23 cellular contexts compared by ENCODE assay signal in the genomic region with DNA sequence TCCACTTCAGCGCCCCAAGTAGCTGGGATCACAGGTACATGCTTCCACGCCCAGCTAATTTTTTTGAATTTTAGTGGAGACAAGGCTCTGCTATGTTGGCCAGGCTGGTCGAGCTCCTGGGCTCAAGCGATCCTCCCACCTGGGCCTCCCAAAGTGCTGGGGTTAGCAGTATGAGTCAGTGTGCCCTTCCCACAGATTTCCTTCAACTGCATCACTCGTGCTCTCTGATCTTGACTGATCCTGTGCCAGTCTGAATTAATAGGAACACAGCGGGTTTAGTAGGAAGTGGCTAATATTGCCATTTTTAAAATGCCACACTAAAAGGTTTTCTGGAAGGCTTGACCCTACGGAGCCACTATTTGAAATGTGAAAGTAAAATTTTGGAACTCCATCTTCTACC. TPM values are rescaled to one million over a fixed set of nuclear protein-coding genes. Genes with fewer than 3 reads are reported as not detected.
DNase-seq lines count a peak whose midpoint lies in the region; ATAC-seq lines count a peak whose summit lies in the region.
"Had no signal": no experiment of that assay in that cellular context is flagged by ENCODE, and none has a peak within 500 bp of the region (broad histone marks: within the 10 kb centered on the region; RNA-seq: fewer than 3 reads in every experiment).

No MANE protein-coding gene starts in this region.

- H3K4me1 ChIP-seq in Karpas-422 (ENCODE audit: low read length), result peaks cover 7% of the 10 kb centered on the region

- peaks cover 0 to 3% (median 0%) of the 10 kb centered on the region in 4 donors for H3K4me1 Mint-ChIP-seq in naive thymus-derived CD8-positive, alpha-beta T cell

- POLR2A ChIA-PET in naive thymus-derived CD8-positive, alpha-beta T cell (lab: Charles Lee), result no interaction called here

- no peaks in the 10 kb centered on the region; the same call in 1 of the 2 replicates for H3K9me3 ChIP-seq in Karpas-422 (ENCODE audit: low read length)
- H3K9me3 ChIP-seq in iPS-18c (ENCODE audit: control insufficient read depth, insufficient read depth, low read length), result peaks cover 12% of the 10 kb centered on the region

- no peak overlapping the region for H3K4me3 Mint-ChIP-seq in naive thymus-derived CD8-positive, alpha-beta T cell
- H3K4me3 Mint-ChIP-seq: CD8-positive, alpha-beta memory T cell had no signal

- H2AFZ ChIP-seq in Karpas-422 (ENCODE audit: low read length), result no peak overlapping the region

- H3K27ac Mint-ChIP-seq in naive thymus-derived CD8-positive, alpha-beta T cell, result no peak overlapping the region
- H3K27ac Mint-ChIP-seq: CD8-positive, alpha-beta memory T cell had no signal

- H3K79me2 ChIP-seq in Karpas-422 (ENCODE audit: low read length), result no peaks in the 10 kb centered on the region

- no peaks in the 10 kb centered on the region for H4K20me1 ChIP-seq in Karpas-422 (ENCODE audit: insufficient read depth, low read depth, low read length)

- H3K36me3 ChIP-seq in Karpas-422 (ENCODE audit: insufficient read depth, low read length), result no peaks in the 10 kb centered on the region

- DNase-seq in COLO829 (ENCODE audit: low spot score) (peak; percentile 15), Karpas-422 (no peak), RPMI7951 (ENCODE audit: low read depth) (peak; percentile 75), NCI-H146 treated with DMSO at 0.1 percent for 48 hours (lab: John Stamatoyannopoulos, UW; ENCODE audit: unreplicated experiment) (no peak)
- no peak for DNase-seq in naive thymus-derived CD8-positive, alpha-beta T cell
- DNase-seq in activated T-cell treated with anti-CD3 and anti-CD28 coated beads, Interleukin-2, amount 50 U/mL, for 48 hours, result no peak
- DNase-seq: CD8-positive, alpha-beta memory T cell; DMS53; EL; GF-D8; GOT3; NCI-H1092; NCI-H1436 treated with DMSO at 0.1 percent for 48 hours; NCI-H2029; NCI-H345; NCI-H524; NCI-H774; RPMI8226; SHP77 had no signal

- H3K36me3 Mint-ChIP-seq in naive thymus-derived CD8-positive, alpha-beta T cell, result no peaks in the 10 kb centered on the region
- H3K36me3 Mint-ChIP-seq: CD8-positive, alpha-beta memory T cell had no signal

- peaks cover 0 to 15% (median 7%) of the 10 kb centered on the region in 5 donors for H3K27me3 Mint-ChIP-seq in naive thymus-derived CD8-positive, alpha-beta T cell

- peak overlapping the region; percentile 50 for H3K4me2 ChIP-seq in Karpas-422 (ENCODE audit: low read depth, low read length, poor library complexity, severe bottlenecking)

- no peaks in the 10 kb centered on the region for H3K9me2 ChIP-seq in Karpas-422 (replicated peaks; ENCODE audit: insufficient read depth, low read length)

- H3K27me3 ChIP-seq in Karpas-422 (ENCODE audit: low read length), result no peaks in the 10 kb centered on the region

- no peak overlapping the region for H3K9ac ChIP-seq in Karpas-422 (ENCODE audit: low read length)

- H3K4me3 ChIP-seq in Karpas-422 (ENCODE audit: low read length), result peak overlapping the region; percentile 36; the same call in 1 of the 2 replicates
- H3K4me3 ChIP-seq in iPS-18c (ENCODE audit: insufficient read depth, low read depth, low read length), result peak overlapping the region; percentile 9; the same call in 1 of the 2 replicates

- no peak for ATAC-seq in naive thymus-derived CD8-positive, alpha-beta T cell
- no peak for ATAC-seq in HG03460 (IDR thresholded peaks at IDR 0.05; ENCODE audit: unreplicated experiment)

- H3K9me3 Mint-ChIP-seq in naive thymus-derived CD8-positive, alpha-beta T cell, result peaks cover 0 to 7% (median 0%) of the 10 kb centered on the region in 9 donors
- H3K9me3 Mint-ChIP-seq: CD8-positive, alpha-beta memory T cell had no signal

- no peak overlapping the region; the same call in 1 of the 2 replicates for H3K27ac ChIP-seq in Karpas-422 (ENCODE audit: low read length)
- H3K27ac ChIP-seq: C4-2B had no signal

RNA-seq across cellular contexts. Expression of a gene that starts 4.3 kb away (rescaled TPM):
- 0.11 and 0.15 TPM in 2 replicates for total RNA-seq in Karpas-422 (2014; rRNA removed; shearing (Covaris generic); ENCODE audit: low replicate concordance)
- total RNA-seq in RPMI7951 (2014; rRNA removed; shearing (Covaris generic)), result 27.3 and 29.3 TPM in 2 replicates
- not detected for total RNA-seq in naive thymus-derived CD8-positive, alpha-beta T cell
- not detected for polyA plus RNA-seq in naive thymus-derived CD8-positive, alpha-beta T cell
- total RNA-seq: CD8-positive, alpha-beta memory T cell; OCI-LY7 had no signal
- polyA plus RNA-seq: CD8-positive, alpha-beta memory T cell had no signal

RNA-seq across cellular contexts. Expression of a gene that starts 16.3 kb away (rescaled TPM):
- not detected in 2 replicates for total RNA-seq in Karpas-422 (2014; rRNA removed; shearing (Covaris generic); ENCODE audit: low replicate concordance)
- total RNA-seq in RPMI7951 (2014; rRNA removed; shearing (Covaris generic)), result 4.3 and 6.4 TPM in 2 replicates
- not detected for total RNA-seq in naive thymus-derived CD8-positive, alpha-beta T cell
- polyA plus RNA-seq in naive thymus-derived CD8-positive, alpha-beta T cell, result not detected
- total RNA-seq: CD8-positive, alpha-beta memory T cell; OCI-LY7 had no signal

Comparison
In these comparisons a context has a peak if more than half of its experiments do, and no peak if none do; other contexts are left out.
1. DNase-seq: peak in COLO829 (single experiment) and RPMI7951 (single experiment); none in Karpas-422 (single experiment), naive thymus-derived CD8-positive, alpha-beta T cell (0 of 10), activated T-cell treated with anti-CD3 and anti-CD28 coated beads, Interleukin-2, amount 50 U/mL, for 48 hours (0 of 2) and NCI-H146 treated with DMSO at 0.1 percent for 48 hours (single experiment).
2. RNA of a gene that starts 4.3 kb away (total RNA-seq): 27.3 to 29.3 TPM in RPMI7951; 0.11 to 0.15 TPM in Karpas-422 and not detected in naive thymus-derived CD8-positive, alpha-beta T cell; every median in the first group is over 10 times any median in the second.